In the genomic region with DNA sequence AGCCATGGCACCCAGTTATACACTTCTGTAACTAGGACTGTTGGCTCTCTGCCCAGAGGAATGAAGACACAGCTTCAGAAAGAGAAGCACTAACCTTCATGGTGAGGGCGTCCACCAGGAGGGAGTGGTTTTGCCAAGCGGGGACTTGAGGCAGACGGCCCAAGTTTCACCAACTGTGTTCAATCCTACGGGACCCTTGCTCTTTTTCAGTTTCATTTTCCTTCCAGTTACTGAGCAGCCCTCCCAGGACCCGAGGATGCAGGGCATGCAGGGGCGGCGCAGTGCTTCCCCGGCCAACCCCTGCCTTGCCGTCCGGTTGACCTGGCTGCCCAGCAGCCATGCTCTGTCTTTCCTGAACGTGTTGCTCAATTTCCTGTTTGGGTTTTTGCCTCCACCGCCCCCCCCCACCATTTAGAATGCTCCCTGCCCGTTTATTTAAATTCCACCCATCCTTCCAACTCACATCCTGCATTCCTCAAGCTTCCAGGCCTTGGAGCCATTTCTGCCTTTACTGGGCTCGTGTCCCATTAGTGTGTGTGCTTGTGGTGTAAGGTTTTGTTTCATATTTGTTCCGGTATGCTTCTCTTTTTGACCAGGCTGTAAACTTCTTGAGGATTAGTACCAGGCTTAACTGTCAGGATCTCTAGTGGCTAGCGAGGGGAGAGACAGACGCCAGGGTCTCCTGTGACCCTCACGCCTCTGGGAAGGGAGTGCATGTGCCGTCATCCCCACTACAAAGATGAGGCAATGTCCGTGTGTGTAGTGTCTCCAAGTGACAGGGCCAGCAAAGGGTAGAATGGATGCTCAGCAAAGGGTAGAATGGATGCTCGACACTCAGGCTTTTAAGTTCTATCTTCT, we compare ENCODE assay signal across 9 cellular contexts. TPM values are rescaled to one million over a fixed set of nuclear protein-coding genes. Genes with fewer than 3 reads are reported as not detected.
DNase-seq lines count a peak whose midpoint lies in the region; ATAC-seq and TF ChIP-seq lines count a peak whose summit lies in the region.
"Had no signal": no experiment of that assay in that cellular context is flagged by ENCODE, and none has a peak within 500 bp of the region (broad histone marks: within the 10 kb centered on the region; RNA-seq: fewer than 3 reads in every experiment).

No MANE protein-coding gene starts in this region.

- peak overlapping the region; percentile 65 for H3K4me3 Mint-ChIP-seq in natural killer cell treated with Interleukin-12 subunit alpha and Interleukin-12 subunit beta and Interleukin-15 and Interleukin-18, amount 100 ng/mL, for 72 hours
- H3K4me3 Mint-ChIP-seq: neural progenitor cell had no signal

- POLR2A ChIA-PET in HEK293T (lab: Yijun Ruan, JAX): no interaction called here

- peak overlapping the region; percentile 52 for H3K4me3 ChIP-seq in AG10803 (ENCODE audit: low read length)
- H3K4me3 ChIP-seq: neural progenitor cell had no signal

- no peak for TF ChIP-seq CTCF in AG10803 (conservative IDR thresholded peaks at IDR 0.05; ENCODE audit: low read length)

- peak; percentile 99 for DNase-seq in AG10803 (ENCODE audit: low read depth)
- peak; percentile 97 for DNase-seq in RPMI7951 (ENCODE audit: low read depth)
- DNase-seq in fibroblast of gingiva (ENCODE audit: low read depth): peak; percentile 98
- peak; percentile 60 for DNase-seq in natural killer cell treated with Interleukin-12 subunit alpha and Interleukin-12 subunit beta and Interleukin-15 and Interleukin-18, amount 100 ng/mL, for 72 hours (ENCODE audit: low spot score)
- DNase-seq in activated CD8-positive, alpha-beta memory T cell treated with anti-CD3 and anti-CD28 coated beads, Interleukin-2, amount 50 U/mL, for 48 hours: no peak
- no peak for DNase-seq in HEK293T (ENCODE audit: extremely low spot score)

- H3K4me1 Mint-ChIP-seq in natural killer cell treated with Interleukin-12 subunit alpha and Interleukin-12 subunit beta and Interleukin-15 and Interleukin-18, amount 100 ng/mL, for 72 hours (ENCODE audit: low read depth in 2 of 2): peaks cover 9 to 12% of the 10 kb centered on the region in 2 donors

- H3K36me3 Mint-ChIP-seq in natural killer cell treated with Interleukin-12 subunit alpha and Interleukin-12 subunit beta and Interleukin-15 and Interleukin-18, amount 100 ng/mL, for 72 hours: no peaks in the 10 kb centered on the region
- H3K36me3 Mint-ChIP-seq: neural progenitor cell had no signal

- H3K9me3 Mint-ChIP-seq in natural killer cell treated with Interleukin-12 subunit alpha and Interleukin-12 subunit beta and Interleukin-15 and Interleukin-18, amount 100 ng/mL, for 72 hours: no peaks in the 10 kb centered on the region
- H3K9me3 Mint-ChIP-seq: neural progenitor cell had no signal

- H3K27me3 Mint-ChIP-seq in natural killer cell treated with Interleukin-12 subunit alpha and Interleukin-12 subunit beta and Interleukin-15 and Interleukin-18, amount 100 ng/mL, for 72 hours: no peaks in the 10 kb centered on the region

- CTCF ChIA-PET in HEK293T (lab: Yijun Ruan, JAX): no interaction called here

- ATAC-seq in natural killer cell treated with Interleukin-12 subunit alpha and Interleukin-12 subunit beta and Interleukin-15 and Interleukin-18, amount 100 ng/mL, for 72 hours: peak in 1 of 2 donors; percentile 61
- no peak for ATAC-seq in GM18858 (IDR thresholded peaks at IDR 0.05; ENCODE audit: unreplicated experiment)
- no peak for ATAC-seq in GM19035 (IDR thresholded peaks at IDR 0.05; ENCODE audit: unreplicated experiment)

- peak overlapping the region; percentile 42 to 51 for H3K27ac Mint-ChIP-seq in natural killer cell treated with Interleukin-12 subunit alpha and Interleukin-12 subunit beta and Interleukin-15 and Interleukin-18, amount 100 ng/mL, for 72 hours

TF ChIP-seq in HEK293T, 16 proteins besides CTCF, POLR2A, EP300 and RAD21:
- TF ChIP-seq, protein P1, sequence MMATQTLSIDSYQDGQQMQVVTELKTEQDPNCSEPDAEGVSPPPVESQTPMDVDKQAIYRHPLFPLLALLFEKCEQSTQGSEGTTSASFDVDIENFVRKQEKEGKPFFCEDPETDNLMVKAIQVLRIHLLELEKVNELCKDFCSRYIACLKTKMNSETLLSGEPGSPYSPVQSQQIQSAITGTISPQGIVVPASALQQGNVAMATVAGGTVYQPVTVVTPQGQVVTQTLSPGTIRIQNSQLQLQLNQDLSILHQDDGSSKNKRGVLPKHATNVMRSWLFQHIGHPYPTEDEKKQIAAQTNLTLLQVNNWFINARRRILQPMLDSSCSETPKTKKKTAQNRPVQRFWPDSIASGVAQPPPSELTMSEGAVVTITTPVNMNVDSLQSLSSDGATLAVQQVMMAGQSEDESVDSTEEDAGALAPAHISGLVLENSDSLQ (IDR thresholded peaks at IDR 0.05): no peak
- no peak for TF ChIP-seq L3MBTL2 (conservative IDR thresholded peaks at IDR 0.05)
- TF ChIP-seq ELF4 (IDR thresholded peaks at IDR 0.05): no peak
- no peak for TF ChIP-seq SP1 (IDR thresholded peaks at IDR 0.05)
- TF ChIP-seq BHLHE40 (IDR thresholded peaks at IDR 0.05; ENCODE audit: borderline replicate concordance): no peak
- no peak for TF ChIP-seq FOXK2 (IDR thresholded peaks at IDR 0.05)
- no peak for TF ChIP-seq ARNT (IDR thresholded peaks at IDR 0.05)
- no peak for TF ChIP-seq LEF1 (IDR thresholded peaks at IDR 0.05; ENCODE audit: borderline replicate concordance)
- TF ChIP-seq FOXA1 (IDR thresholded peaks at IDR 0.05): no peak
- no peak for TF ChIP-seq SUZ12 (IDR thresholded peaks at IDR 0.05)
- no peak for TF ChIP-seq CTBP1 (IDR thresholded peaks at IDR 0.05; ENCODE audit: borderline replicate concordance)
- TF ChIP-seq HDGF (IDR thresholded peaks at IDR 0.05; ENCODE audit: borderline replicate concordance): no peak
- no peak for TF ChIP-seq NFRKB (IDR thresholded peaks at IDR 0.05)
- no peak for TF ChIP-seq TARDBP (IDR thresholded peaks at IDR 0.05)
- TF ChIP-seq ZNF384 (IDR thresholded peaks at IDR 0.05): no peak
- TF ChIP-seq FOXM1 (IDR thresholded peaks at IDR 0.05; ENCODE audit: borderline replicate concordance): no peak
TF ChIP-seq in HEK293T: peak in this region for 0.

RNA-seq across cellular contexts. Expression of a gene that starts 31.6 kb away (rescaled TPM):
- total RNA-seq in RPMI7951 (2014; rRNA removed; shearing (Covaris generic)): 15.3 and 18.5 TPM in 2 replicates
- total RNA-seq in natural killer cell treated with Interleukin-12 subunit alpha and Interleukin-12 subunit beta and Interleukin-15 and Interleukin-18, amount 100 ng/mL, for 72 hours: 100 to 1,000 TPM in 1 of 2 donors, 10 to 100 TPM in 1; 56.7 to 125 TPM

RNA-seq across cellular contexts. Expression of a gene that starts 55.7 kb away (rescaled TPM):
- total RNA-seq in RPMI7951 (2014; rRNA removed; shearing (Covaris generic)): 73.9 and 92.2 TPM in 2 replicates
- total RNA-seq in natural killer cell treated with Interleukin-12 subunit alpha and Interleukin-12 subunit beta and Interleukin-15 and Interleukin-18, amount 100 ng/mL, for 72 hours: 10 to 100 TPM; 65.3 to 99.9 TPM

RNA-seq across cellular contexts. Expression of a gene that starts 56.1 kb away (rescaled TPM):
- 3.5 and 5.8 TPM in 2 replicates for total RNA-seq in RPMI7951 (2014; rRNA removed; shearing (Covaris generic))
- total RNA-seq in natural killer cell treated with Interleukin-12 subunit alpha and Interleukin-12 subunit beta and Interleukin-15 and Interleukin-18, amount 100 ng/mL, for 72 hours: 1 to 10 TPM; 4.1 to 7.6 TPM

Comparison
In these comparisons a context has a peak if more than half of its experiments do, and no peak if none do; other contexts are left out.
1. DNase-seq: peak in AG10803 (single experiment), RPMI7951 (single experiment), fibroblast of gingiva (single experiment) and natural killer cell treated with Interleukin-12 subunit alpha and Interleukin-12 subunit beta and Interleukin-15 and Interleukin-18, amount 100 ng/mL, for 72 hours (single experiment); none in activated CD8-positive, alpha-beta memory T cell treated with anti-CD3 and anti-CD28 coated beads, Interleukin-2, amount 50 U/mL, for 48 hours (single experiment) and HEK293T (single experiment).